8 cellular contexts compared by ENCODE assay signal in the genomic region with DNA sequence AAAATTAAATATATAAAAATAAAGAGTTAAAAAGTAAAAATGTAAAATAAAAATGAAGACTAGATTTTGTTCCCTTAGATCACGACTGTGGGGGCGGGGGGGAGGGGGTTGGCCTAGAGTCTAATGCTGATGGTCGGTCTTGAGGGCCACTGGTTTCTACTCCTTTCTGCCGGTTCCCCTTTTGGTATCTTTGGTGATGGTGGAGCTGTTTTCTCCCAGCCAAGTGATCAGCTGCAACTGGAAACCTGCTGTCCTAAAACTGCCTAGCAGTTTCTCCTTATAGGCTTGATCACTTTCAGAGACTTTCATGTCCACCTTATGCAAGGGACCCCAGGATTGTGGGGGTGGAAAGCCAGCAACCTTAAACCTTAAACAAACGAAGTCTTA. TPM values are rescaled to one million over a fixed set of nuclear protein-coding genes. Genes with fewer than 3 reads are reported as not detected.
DNase-seq lines count a peak whose midpoint lies in the region; ATAC-seq lines count a peak whose summit lies in the region.

No MANE protein-coding gene starts in this region.

- CTCF ChIA-PET in activated naive CD4-positive, alpha-beta T cell treated with anti-CD3 and anti-CD28 coated beads for 36 hours (lab: Charles Lee) = no interaction called here

- intact Hi-C loops in activated naive CD4-positive, alpha-beta T cell treated with anti-CD3 and anti-CD28 coated beads for 36 hours (cut with micrococcal nuclease) = loop anchor here (5.0 kb wide), 1 partner anchor 1682 kb away; no protein-coding TSS in a partner anchor
- intact Hi-C loops in dendritic cell treated with granulocyte-macrophage colony-stimulating factor and Interleukin-4, amounts not matched to agents 40 ng/mL and 50 ng/mL, for 4 days (cut with micrococcal nuclease) = loop anchor here (2.0 to 5.0 kb wide), 2 partner anchors 110 to 257 kb away; a partner anchor contains a TSS

- ATAC-seq in natural killer cell treated with Interleukin-12 subunit alpha and Interleukin-12 subunit beta and Interleukin-15 and Interleukin-18, amount 100 ng/mL, for 72 hours = no peak
- ATAC-seq in GM19351 (IDR thresholded peaks at IDR 0.05; ENCODE audit: unreplicated experiment) = no peak

- peak overlapping the region; percentile 93 for H3K4me3 Mint-ChIP-seq in activated naive CD4-positive, alpha-beta T cell treated with anti-CD3 and anti-CD28 coated beads for 36 hours
- H3K4me3 Mint-ChIP-seq in dendritic cell treated with granulocyte-macrophage colony-stimulating factor and Interleukin-4, amounts not matched to agents 40 ng/mL and 50 ng/mL, for 4 days = peak overlapping the region; percentile 93
- H3K4me3 Mint-ChIP-seq in natural killer cell treated with Interleukin-12 subunit alpha and Interleukin-12 subunit beta and Interleukin-15 and Interleukin-18, amount 100 ng/mL, for 72 hours = peak overlapping the region; percentile 77

- no peaks in the 10 kb centered on the region for H3K9me3 Mint-ChIP-seq in activated naive CD4-positive, alpha-beta T cell treated with anti-CD3 and anti-CD28 coated beads for 36 hours
- H3K9me3 Mint-ChIP-seq in dendritic cell treated with granulocyte-macrophage colony-stimulating factor and Interleukin-4, amounts not matched to agents 40 ng/mL and 50 ng/mL, for 4 days = no peaks in the 10 kb centered on the region
- no peaks in the 10 kb centered on the region for H3K9me3 Mint-ChIP-seq in natural killer cell treated with Interleukin-12 subunit alpha and Interleukin-12 subunit beta and Interleukin-15 and Interleukin-18, amount 100 ng/mL, for 72 hours

- no peaks in the 10 kb centered on the region for H3K27me3 Mint-ChIP-seq in activated naive CD4-positive, alpha-beta T cell treated with anti-CD3 and anti-CD28 coated beads for 36 hours (ENCODE audit: low read depth)
- H3K27me3 Mint-ChIP-seq in dendritic cell treated with granulocyte-macrophage colony-stimulating factor and Interleukin-4, amounts not matched to agents 40 ng/mL and 50 ng/mL, for 4 days = no peaks in the 10 kb centered on the region
- no peaks in the 10 kb centered on the region for H3K27me3 Mint-ChIP-seq in natural killer cell treated with Interleukin-12 subunit alpha and Interleukin-12 subunit beta and Interleukin-15 and Interleukin-18, amount 100 ng/mL, for 72 hours

- H3K27ac Mint-ChIP-seq in activated naive CD4-positive, alpha-beta T cell treated with anti-CD3 and anti-CD28 coated beads for 36 hours = no peak overlapping the region
- H3K27ac Mint-ChIP-seq in dendritic cell treated with granulocyte-macrophage colony-stimulating factor and Interleukin-4, amounts not matched to agents 40 ng/mL and 50 ng/mL, for 4 days = peak overlapping the region; percentile 98
- peak overlapping the region; percentile 46 to 68 for H3K27ac Mint-ChIP-seq in natural killer cell treated with Interleukin-12 subunit alpha and Interleukin-12 subunit beta and Interleukin-15 and Interleukin-18, amount 100 ng/mL, for 72 hours

- DNase-seq in activated naive CD4-positive, alpha-beta T cell treated with anti-CD3 and anti-CD28 coated beads for 36 hours = no peak
- DNase-seq in activated naive CD4-positive, alpha-beta T cell treated with anti-CD3 and anti-CD28 coated beads, Interleukin-2, amount 50 U/mL, for 16 hours = no peak
- peak; percentile 73 for DNase-seq in NOMO-1 treated with dmso at 0.1 percent for 144 hours (lab: John Stamatoyannopoulos, UW; ENCODE audit: unreplicated experiment)
- DNase-seq in natural killer cell treated with Interleukin-12 subunit alpha and Interleukin-12 subunit beta and Interleukin-15 and Interleukin-18, amount 100 ng/mL, for 72 hours (ENCODE audit: low spot score) = no peak
- DNase-seq in NK-92 treated with Interleukin-12 subunit alpha and Interleukin-12 subunit beta, amount 100 ng/mL, for 24 hours (lab: John Stamatoyannopoulos, UW) = no peak
- no peak for DNase-seq in activated CD4-positive, alpha-beta T cell treated with anti-CD3 and anti-CD28 coated beads, Interleukin-2, amount 50 U/mL, for 48 hours

- H3K36me3 Mint-ChIP-seq in activated naive CD4-positive, alpha-beta T cell treated with anti-CD3 and anti-CD28 coated beads for 36 hours (ENCODE audit: low read depth) = peaks cover 28% of the 10 kb centered on the region
- peaks cover 41% of the 10 kb centered on the region for H3K36me3 Mint-ChIP-seq in dendritic cell treated with granulocyte-macrophage colony-stimulating factor and Interleukin-4, amounts not matched to agents 40 ng/mL and 50 ng/mL, for 4 days (ENCODE audit: low read depth)
- peaks cover 27% of the 10 kb centered on the region for H3K36me3 Mint-ChIP-seq in natural killer cell treated with Interleukin-12 subunit alpha and Interleukin-12 subunit beta and Interleukin-15 and Interleukin-18, amount 100 ng/mL, for 72 hours

- H3K4me1 Mint-ChIP-seq in activated naive CD4-positive, alpha-beta T cell treated with anti-CD3 and anti-CD28 coated beads for 36 hours (ENCODE audit: low read depth) = peaks cover 26% of the 10 kb centered on the region
- peaks cover 46% of the 10 kb centered on the region for H3K4me1 Mint-ChIP-seq in dendritic cell treated with granulocyte-macrophage colony-stimulating factor and Interleukin-4, amounts not matched to agents 40 ng/mL and 50 ng/mL, for 4 days (ENCODE audit: low read depth)
- peaks cover 28 to 33% of the 10 kb centered on the region in 2 donors for H3K4me1 Mint-ChIP-seq in natural killer cell treated with Interleukin-12 subunit alpha and Interleukin-12 subunit beta and Interleukin-15 and Interleukin-18, amount 100 ng/mL, for 72 hours (ENCODE audit: low read depth in 2 of 2)

RNA-seq across cellular contexts. Expression of a gene that starts 1.1 kb away (rescaled TPM):
- total RNA-seq in activated naive CD4-positive, alpha-beta T cell treated with anti-CD3 and anti-CD28 coated beads for 36 hours = 1 to 10 TPM; 5.2 to 5.4 TPM
- 10 to 100 TPM in 1 of 2 donors, 1 to 10 TPM in 1; 7.2 to 14.6 TPM for total RNA-seq in natural killer cell treated with Interleukin-12 subunit alpha and Interleukin-12 subunit beta and Interleukin-15 and Interleukin-18, amount 100 ng/mL, for 72 hours

RNA-seq across cellular contexts. Expression of a gene that starts 1.5 kb away (rescaled TPM):
- 10 to 100 TPM; 59.0 to 60.5 TPM for total RNA-seq in activated naive CD4-positive, alpha-beta T cell treated with anti-CD3 and anti-CD28 coated beads for 36 hours
- total RNA-seq in natural killer cell treated with Interleukin-12 subunit alpha and Interleukin-12 subunit beta and Interleukin-15 and Interleukin-18, amount 100 ng/mL, for 72 hours = 100 to 1,000 TPM; 111 to 164 TPM
